ENCODE assay signal across 11 cellular contexts in the genomic region with DNA sequence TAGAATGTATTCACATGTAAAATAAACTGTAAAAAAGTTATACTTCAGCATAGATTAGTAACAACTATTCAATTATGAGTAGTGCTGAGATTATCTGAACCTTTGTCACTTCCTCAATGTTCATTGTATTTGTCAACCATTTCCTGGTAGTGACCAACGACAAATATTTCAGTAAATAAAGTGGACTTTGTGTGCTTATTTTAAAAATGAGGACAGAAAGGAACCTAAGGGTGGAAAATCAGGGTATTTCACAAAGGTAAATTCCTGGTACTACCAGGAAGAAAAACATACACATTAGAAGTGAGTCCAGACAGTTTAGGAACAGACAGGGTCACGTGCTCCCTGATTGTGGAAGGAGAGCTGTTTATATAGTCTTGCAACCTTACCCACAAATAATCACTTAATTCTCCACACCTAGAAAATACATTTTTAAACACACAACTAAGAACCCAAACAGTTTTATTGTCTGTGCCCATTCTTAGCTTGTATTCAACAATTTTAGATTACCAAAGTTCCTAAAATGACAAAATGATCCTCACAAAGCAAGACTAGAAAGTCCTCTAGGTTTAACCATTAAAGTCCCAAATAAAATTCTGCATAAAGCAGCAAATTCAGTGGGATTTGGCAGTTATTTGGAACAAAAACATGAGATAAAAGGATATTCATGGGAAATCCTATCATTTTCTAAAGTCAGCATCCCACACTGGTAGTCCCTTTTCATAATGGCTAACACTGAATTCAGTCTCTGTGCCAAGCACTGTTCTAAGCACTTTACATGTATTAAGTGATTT. TPM values are rescaled to one million over a fixed set of nuclear protein-coding genes. Genes with fewer than 3 reads are reported as not detected.
DNase-seq lines count a peak whose midpoint lies in the region; ATAC-seq, FAIRE-seq and TF ChIP-seq lines count a peak whose summit lies in the region.
"Had no signal": no experiment of that assay in that cellular context is flagged by ENCODE, and none has a peak within 500 bp of the region (broad histone marks: within the 10 kb centered on the region; RNA-seq: fewer than 3 reads in every experiment).

No MANE protein-coding gene starts in this region.

- H3K4me3 Mint-ChIP-seq in CD14-positive monocyte, result peak overlapping the region in 1 of 2 donors; percentile 76
- no peak overlapping the region for H3K4me3 Mint-ChIP-seq in activated naive CD8-positive, alpha-beta T cell treated with anti-CD3 and anti-CD28 coated beads for 36 hours
- H3K4me3 Mint-ChIP-seq in mesothelial cell of epicardium, result no peak overlapping the region

- TF ChIP-seq CTCF in CD14-positive monocyte (IDR thresholded peaks at IDR 0.05) (no peak), mesothelial cell of epicardium (IDR thresholded peaks at IDR 0.05; ENCODE audit: unreplicated experiment) (no peak)

- H3K27me3 Mint-ChIP-seq in CD14-positive monocyte (ENCODE audit: low read depth in 3 of 3), result no peaks in the 10 kb centered on the region
- no peaks in the 10 kb centered on the region for H3K27me3 Mint-ChIP-seq in activated naive CD8-positive, alpha-beta T cell treated with anti-CD3 and anti-CD28 coated beads for 36 hours
- no peaks in the 10 kb centered on the region for H3K27me3 Mint-ChIP-seq in mesothelial cell of epicardium (ENCODE audit: low read depth)

- peaks cover 51% of the 10 kb centered on the region for H3K4me1 Mint-ChIP-seq in CD14-positive monocyte
- peaks cover 64% of the 10 kb centered on the region for H3K4me1 Mint-ChIP-seq in activated naive CD8-positive, alpha-beta T cell treated with anti-CD3 and anti-CD28 coated beads for 36 hours
- peaks cover 59% of the 10 kb centered on the region for H3K4me1 Mint-ChIP-seq in mesothelial cell of epicardium

- peaks cover 12 to 18% of the 10 kb centered on the region in 2 donors for H3K36me3 Mint-ChIP-seq in CD14-positive monocyte
- peaks cover 8% of the 10 kb centered on the region for H3K36me3 Mint-ChIP-seq in activated naive CD8-positive, alpha-beta T cell treated with anti-CD3 and anti-CD28 coated beads for 36 hours
- no peaks in the 10 kb centered on the region for H3K36me3 Mint-ChIP-seq in mesothelial cell of epicardium

- no peak for DNase-seq in CD14-positive monocyte (ENCODE audit: low spot score)
- DNase-seq in GM19239 (ENCODE audit: insufficient read length, low spot score), result no peak
- DNase-seq in activated naive CD8-positive, alpha-beta T cell treated with anti-CD3 and anti-CD28 coated beads for 36 hours, result no peak
- DNase-seq in mesothelial cell of epicardium (ENCODE audit: low spot score in 2 of 2, unreplicated experiment in 2 of 2), result no peak
- DNase-seq in NAMALWA (ENCODE audit: low spot score), result no peak
- no peak for DNase-seq in NCI-H1436 (lab: John Stamatoyannopoulos, UW)
- DNase-seq: Kasumi-1, NCI-H446 treated with DMSO at 0.1 percent for 48 hours, sigmoid colon had no signal

- ATAC-seq in GM19035 (IDR thresholded peaks at IDR 0.05; ENCODE audit: unreplicated experiment) (no peak), GM21526 (IDR thresholded peaks at IDR 0.05; ENCODE audit: low FRiP score, unreplicated experiment) (no peak)

- H3K9me3 Mint-ChIP-seq in CD14-positive monocyte (no peaks in the 10 kb centered on the region), mesothelial cell of epicardium (no peaks in the 10 kb centered on the region)
- peaks cover under 1% of the 10 kb centered on the region for H3K9me3 Mint-ChIP-seq in activated naive CD8-positive, alpha-beta T cell treated with anti-CD3 and anti-CD28 coated beads for 36 hours

- intact Hi-C loops in CD14-positive monocyte (cut with micrococcal nuclease), result no loop called here

- H3K27ac Mint-ChIP-seq in CD14-positive monocyte (peak overlapping the region; percentile 84 to 94 (median 88)), mesothelial cell of epicardium (peak overlapping the region; percentile 8)
- peak overlapping the region; percentile 7 for H3K27ac Mint-ChIP-seq in activated naive CD8-positive, alpha-beta T cell treated with anti-CD3 and anti-CD28 coated beads for 36 hours

- peak; percentile 93 for FAIRE-seq in GM19239 (lab: Jason Lieb, UNC)

RNA-seq across cellular contexts. Expression of gene PELI1, which starts 28.2 kb away (rescaled TPM):
- 10 to 100 TPM; 44.7 to 53.6 TPM for polyA plus RNA-seq in CD14-positive monocyte
- 10 to 100 TPM; 35.8 to 39.1 TPM for total RNA-seq in activated naive CD8-positive, alpha-beta T cell treated with anti-CD3 and anti-CD28 coated beads for 36 hours
- total RNA-seq in mesothelial cell of epicardium, result 124 to 134 TPM (median 129 TPM) in 3 replicates

Comparison
In these comparisons a context has a peak if more than half of its experiments do, and no peak if none do; other contexts are left out.
1. H3K27ac Mint-ChIP-seq: peak in every context shown above with its lines; median percentile 88 in CD14-positive monocyte; 8 in mesothelial cell of epicardium; 7 in activated naive CD8-positive, alpha-beta T cell treated with anti-CD3 and anti-CD28 coated beads for 36 hours.